ENCODE assay signal across 23 cellular contexts in the genomic region with DNA sequence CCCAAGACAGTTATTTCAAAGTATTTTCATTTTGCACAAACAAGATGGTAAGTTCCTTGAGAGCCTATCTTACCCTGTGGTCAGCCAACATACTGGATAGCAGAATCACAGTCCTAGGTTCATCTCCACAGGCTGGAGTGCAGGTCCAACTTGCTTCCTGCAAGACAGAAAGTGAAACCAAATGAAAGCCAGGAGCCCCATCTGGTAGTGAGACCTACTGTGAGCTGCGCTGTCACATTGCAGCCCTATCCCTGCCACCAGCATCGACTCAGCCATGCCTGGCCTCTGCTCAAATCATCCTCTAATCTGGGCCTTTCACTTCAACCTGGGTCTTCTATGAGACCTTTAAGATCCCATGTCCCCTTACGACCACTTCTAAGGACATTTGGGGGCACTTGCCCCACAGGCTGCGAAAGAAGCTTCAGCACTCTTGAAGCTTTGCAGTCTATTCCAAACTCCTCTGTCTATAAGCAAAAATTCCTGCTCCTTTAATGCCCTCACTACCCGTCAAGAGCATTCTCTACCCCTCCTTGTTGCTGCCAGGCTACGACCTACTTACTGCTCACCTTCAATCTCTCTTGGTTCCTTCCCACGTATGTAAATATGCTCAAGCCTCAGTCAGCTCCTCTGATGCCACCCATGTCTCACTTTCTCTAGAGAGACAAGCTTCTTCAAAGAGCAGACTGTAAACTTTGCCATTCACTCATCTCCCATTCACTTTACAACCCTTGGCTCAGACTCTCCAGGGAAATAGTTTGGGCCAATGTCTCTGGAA. TPM values are rescaled to one million over a fixed set of nuclear protein-coding genes. Genes with fewer than 3 reads are reported as not detected.
"Had no signal": no experiment of that assay in that cellular context is flagged by ENCODE, and none has a peak within 500 bp of the region (broad histone marks: within the 10 kb centered on the region; RNA-seq: fewer than 3 reads in every experiment).

No MANE protein-coding gene starts in this region.

- H3K4me1 Mint-ChIP-seq: activated naive CD8-positive, alpha-beta T cell treated with anti-CD3 and anti-CD28 coated beads, Interleukin-2, amount 50 U/mL, for 24 hours had no signal

- H3K36me3 Mint-ChIP-seq: activated CD4-positive, alpha-beta memory T cell treated with anti-CD3 and anti-CD28 coated beads for 36 hours; brain; natural killer cell treated with Interleukin-12 subunit alpha and Interleukin-12 subunit beta and Interleukin-15 and Interleukin-18, amount 100 ng/mL, for 72 hours; stimulated activated effector memory CD8-positive, alpha-beta T cell treated with anti-CD3 and anti-CD28 coated beads, Interleukin-12 subunit alpha, Interleukin-12 subunit beta, amount 100 ng/mL, for 72 hours had no signal

- H3K4me1 ChIP-seq: esophagus squamous epithelium, gastrocnemius medialis, prostate gland had no signal

- H3K4me3 Mint-ChIP-seq: activated CD4-positive, alpha-beta memory T cell treated with anti-CD3 and anti-CD28 coated beads for 36 hours; activated naive CD8-positive, alpha-beta T cell treated with anti-CD3 and anti-CD28 coated beads, Interleukin-2, amount 50 U/mL, for 24 hours; brain; natural killer cell treated with Interleukin-12 subunit alpha and Interleukin-12 subunit beta and Interleukin-15 and Interleukin-18, amount 100 ng/mL, for 72 hours; stimulated activated effector memory CD8-positive, alpha-beta T cell treated with anti-CD3 and anti-CD28 coated beads, Interleukin-12 subunit alpha, Interleukin-12 subunit beta, amount 100 ng/mL, for 72 hours; stimulated activated naive CD8-positive, alpha-beta T cell treated with anti-CD3 and anti-CD28 coated beads, Interleukin-15, amount 100 ng/mL, for 72 hours; T-helper 1 cell treated with Interleukin-12 subunit alpha and Interleukin-12 subunit beta and Interleukin-4 antibody, amounts not matched to agents 30 μg/mL and 1 μg/mL, for 36 hours had no signal

- DNase-seq: activated CD4-positive, alpha-beta memory T cell treated with anti-CD3 and anti-CD28 coated beads for 36 hours; activated CD4-positive, alpha-beta T cell treated with anti-CD3 and anti-CD28 coated beads for 48 hours; activated effector memory CD4-positive, alpha-beta T cell treated with Interleukin-2 at 50 U/mL for 16 hours; activated naive CD4-positive, alpha-beta T cell treated with anti-CD3 and anti-CD28 coated beads, Interleukin-2, amount 50 U/mL, for 16 hours; activated naive CD8-positive, alpha-beta T cell treated with anti-CD3 and anti-CD28 coated beads, Interleukin-2, amount 50 U/mL, for 24 hours; activated T-cell treated with anti-CD3 and anti-CD28 coated beads, Interleukin-2, amount 50 U/mL, for 48 hours; anterior cingulate cortex; central memory CD4-positive, alpha-beta T cell; esophagus squamous epithelium; gastrocnemius medialis; hippocampal formation; left ventricle myocardium superior; right cardiac atrium; stimulated activated CD4-positive, alpha-beta T cell treated with anti-CD3 and anti-CD28 coated beads, Interleukin-1b, Interleukin-23, amount 100 ng/mL, for 48 hours; stimulated activated naive CD8-positive, alpha-beta T cell treated with anti-CD3 and anti-CD28 coated beads, Interleukin-15, amount 100 ng/mL, for 72 hours had no signal

- H3K27ac ChIP-seq: esophagus squamous epithelium, gastrocnemius medialis, prostate gland, tibial nerve had no signal

- H3K4me3 ChIP-seq: esophagus squamous epithelium, gastrocnemius medialis, prostate gland, tibial nerve had no signal

- H3K9me3 ChIP-seq: gastrocnemius medialis, prostate gland had no signal

- H3K36me3 ChIP-seq: esophagus squamous epithelium, gastrocnemius medialis, prostate gland, tibial nerve had no signal

- H3K27ac Mint-ChIP-seq: activated CD4-positive, alpha-beta memory T cell treated with anti-CD3 and anti-CD28 coated beads for 36 hours; activated naive CD8-positive, alpha-beta T cell treated with anti-CD3 and anti-CD28 coated beads, Interleukin-2, amount 50 U/mL, for 24 hours; brain; natural killer cell treated with Interleukin-12 subunit alpha and Interleukin-12 subunit beta and Interleukin-15 and Interleukin-18, amount 100 ng/mL, for 72 hours; stimulated activated effector memory CD8-positive, alpha-beta T cell treated with anti-CD3 and anti-CD28 coated beads, Interleukin-12 subunit alpha, Interleukin-12 subunit beta, amount 100 ng/mL, for 72 hours; T-helper 1 cell treated with Interleukin-12 subunit alpha and Interleukin-12 subunit beta and Interleukin-4 antibody, amounts not matched to agents 30 μg/mL and 1 μg/mL, for 36 hours had no signal

- H3K27me3 ChIP-seq: gastrocnemius medialis, tibial nerve had no signal

- ATAC-seq: activated naive CD8-positive, alpha-beta T cell treated with anti-CD3 and anti-CD28 coated beads, Interleukin-2, amount 50 U/mL, for 24 hours; gastrocnemius medialis; left ventricle myocardium superior; natural killer cell treated with Interleukin-12 subunit alpha and Interleukin-12 subunit beta and Interleukin-15 and Interleukin-18, amount 100 ng/mL, for 72 hours; right cardiac atrium; stimulated activated effector memory CD8-positive, alpha-beta T cell treated with anti-CD3 and anti-CD28 coated beads, Interleukin-12 subunit alpha, Interleukin-12 subunit beta, amount 100 ng/mL, for 72 hours; stimulated activated naive CD8-positive, alpha-beta T cell treated with anti-CD3 and anti-CD28 coated beads, Interleukin-15, amount 100 ng/mL, for 72 hours had no signal

- FAIRE-seq: colon, urothelium cell line had no signal

RNA-seq across cellular contexts. Expression of gene TSPAN11, which starts 55.9 kb away (rescaled TPM):
- total RNA-seq: activated CD4-positive, alpha-beta memory T cell treated with anti-CD3 and anti-CD28 coated beads for 36 hours; natural killer cell treated with Interleukin-12 subunit alpha and Interleukin-12 subunit beta and Interleukin-15 and Interleukin-18, amount 100 ng/mL, for 72 hours had no signal
